1 cellular context compared by ENCODE assay signal in the genomic region with DNA sequence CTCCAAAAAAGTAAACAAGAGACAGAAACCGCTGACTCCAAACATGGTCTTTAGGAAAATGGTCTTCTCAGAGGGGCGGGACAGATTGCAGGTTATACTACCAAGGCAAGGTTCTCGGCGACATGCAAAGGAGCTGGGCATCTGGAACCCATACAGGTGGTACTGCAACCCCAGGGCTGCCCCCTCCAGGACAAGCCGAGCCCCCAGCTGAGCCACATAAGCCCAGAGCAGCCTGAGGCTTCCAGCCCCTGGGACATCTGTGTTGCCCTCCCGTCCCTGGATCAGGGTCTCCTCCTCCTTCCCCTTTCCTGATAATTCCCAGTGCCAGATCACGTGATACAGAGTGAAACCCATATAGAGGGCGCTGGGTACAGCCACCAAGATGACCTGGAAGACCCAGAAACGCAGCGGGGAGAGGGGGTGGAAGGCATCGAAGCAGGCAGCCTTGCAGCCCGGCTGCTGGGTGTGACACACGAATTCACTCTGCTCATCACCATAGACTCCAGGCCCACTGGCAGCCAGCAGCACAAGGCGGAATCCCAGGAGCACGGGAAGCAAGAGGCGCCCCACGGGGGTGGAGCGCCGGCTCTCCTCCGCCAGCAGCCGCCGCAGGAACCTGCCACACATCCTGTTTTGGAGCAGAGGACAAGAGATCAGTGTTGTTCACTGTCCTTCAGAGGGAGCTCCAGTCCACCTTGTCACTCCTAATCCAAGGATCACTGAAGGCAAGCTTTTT.
A peak's percentile ranks its signal among the peaks of the same experiment; 100 is the strongest.
TF ChIP-seq lines count a peak whose summit lies in the region.

TSS of gene GJC3 (minus strand) at position 627 of the 736 bp plus-strand sequence. CDS start at position 627, 0 bp downstream.

TF ChIP-seq in K562, 482 proteins besides CTCF, POLR2A, EP300 and RAD21 (continued from another document and continues in another):
- TF ChIP-seq GTF3C2 (IDR thresholded peaks at IDR 0.05; ENCODE audit: borderline replicate concordance, extremely low read depth, insufficient read length), result no peak
- peak; percentile 67 for TF ChIP-seq ETV1 (tag; conservative IDR thresholded peaks at IDR 0.05; ENCODE audit: low read depth)
- 0 out of 4 replicates have a peak, but pooled peaks of 1 of the 2 experiments have one; percentile 28 for TF ChIP-seq MNT (conservative IDR thresholded peaks at IDR 0.05)
- TF ChIP-seq EZH2 (IDR thresholded peaks at IDR 0.05; ENCODE audit: borderline replicate concordance, low read depth, low read length), result no peak
- no peak for TF ChIP-seq MTA1 (IDR thresholded peaks at IDR 0.05; ENCODE audit: borderline replicate concordance)
- TF ChIP-seq, protein P1, sequence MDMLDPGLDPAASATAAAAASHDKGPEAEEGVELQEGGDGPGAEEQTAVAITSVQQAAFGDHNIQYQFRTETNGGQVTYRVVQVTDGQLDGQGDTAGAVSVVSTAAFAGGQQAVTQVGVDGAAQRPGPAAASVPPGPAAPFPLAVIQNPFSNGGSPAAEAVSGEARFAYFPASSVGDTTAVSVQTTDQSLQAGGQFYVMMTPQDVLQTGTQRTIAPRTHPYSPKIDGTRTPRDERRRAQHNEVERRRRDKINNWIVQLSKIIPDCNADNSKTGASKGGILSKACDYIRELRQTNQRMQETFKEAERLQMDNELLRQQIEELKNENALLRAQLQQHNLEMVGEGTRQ (CRISPR knock-in tag; IDR thresholded peaks at IDR 0.05), result peak; percentile 81
- no peak for TF ChIP-seq NR3C1 (CRISPR knock-in tag; IDR thresholded peaks at IDR 0.05)
- peak; percentile 59 for TF ChIP-seq CREM (IDR thresholded peaks at IDR 0.05; ENCODE audit: low read depth)
- peak; percentile 42; the same call in 1 of the 2 replicates for TF ChIP-seq SMAD4 (CRISPR knock-in tag; conservative IDR thresholded peaks at IDR 0.05)
- TF ChIP-seq, protein P2, sequence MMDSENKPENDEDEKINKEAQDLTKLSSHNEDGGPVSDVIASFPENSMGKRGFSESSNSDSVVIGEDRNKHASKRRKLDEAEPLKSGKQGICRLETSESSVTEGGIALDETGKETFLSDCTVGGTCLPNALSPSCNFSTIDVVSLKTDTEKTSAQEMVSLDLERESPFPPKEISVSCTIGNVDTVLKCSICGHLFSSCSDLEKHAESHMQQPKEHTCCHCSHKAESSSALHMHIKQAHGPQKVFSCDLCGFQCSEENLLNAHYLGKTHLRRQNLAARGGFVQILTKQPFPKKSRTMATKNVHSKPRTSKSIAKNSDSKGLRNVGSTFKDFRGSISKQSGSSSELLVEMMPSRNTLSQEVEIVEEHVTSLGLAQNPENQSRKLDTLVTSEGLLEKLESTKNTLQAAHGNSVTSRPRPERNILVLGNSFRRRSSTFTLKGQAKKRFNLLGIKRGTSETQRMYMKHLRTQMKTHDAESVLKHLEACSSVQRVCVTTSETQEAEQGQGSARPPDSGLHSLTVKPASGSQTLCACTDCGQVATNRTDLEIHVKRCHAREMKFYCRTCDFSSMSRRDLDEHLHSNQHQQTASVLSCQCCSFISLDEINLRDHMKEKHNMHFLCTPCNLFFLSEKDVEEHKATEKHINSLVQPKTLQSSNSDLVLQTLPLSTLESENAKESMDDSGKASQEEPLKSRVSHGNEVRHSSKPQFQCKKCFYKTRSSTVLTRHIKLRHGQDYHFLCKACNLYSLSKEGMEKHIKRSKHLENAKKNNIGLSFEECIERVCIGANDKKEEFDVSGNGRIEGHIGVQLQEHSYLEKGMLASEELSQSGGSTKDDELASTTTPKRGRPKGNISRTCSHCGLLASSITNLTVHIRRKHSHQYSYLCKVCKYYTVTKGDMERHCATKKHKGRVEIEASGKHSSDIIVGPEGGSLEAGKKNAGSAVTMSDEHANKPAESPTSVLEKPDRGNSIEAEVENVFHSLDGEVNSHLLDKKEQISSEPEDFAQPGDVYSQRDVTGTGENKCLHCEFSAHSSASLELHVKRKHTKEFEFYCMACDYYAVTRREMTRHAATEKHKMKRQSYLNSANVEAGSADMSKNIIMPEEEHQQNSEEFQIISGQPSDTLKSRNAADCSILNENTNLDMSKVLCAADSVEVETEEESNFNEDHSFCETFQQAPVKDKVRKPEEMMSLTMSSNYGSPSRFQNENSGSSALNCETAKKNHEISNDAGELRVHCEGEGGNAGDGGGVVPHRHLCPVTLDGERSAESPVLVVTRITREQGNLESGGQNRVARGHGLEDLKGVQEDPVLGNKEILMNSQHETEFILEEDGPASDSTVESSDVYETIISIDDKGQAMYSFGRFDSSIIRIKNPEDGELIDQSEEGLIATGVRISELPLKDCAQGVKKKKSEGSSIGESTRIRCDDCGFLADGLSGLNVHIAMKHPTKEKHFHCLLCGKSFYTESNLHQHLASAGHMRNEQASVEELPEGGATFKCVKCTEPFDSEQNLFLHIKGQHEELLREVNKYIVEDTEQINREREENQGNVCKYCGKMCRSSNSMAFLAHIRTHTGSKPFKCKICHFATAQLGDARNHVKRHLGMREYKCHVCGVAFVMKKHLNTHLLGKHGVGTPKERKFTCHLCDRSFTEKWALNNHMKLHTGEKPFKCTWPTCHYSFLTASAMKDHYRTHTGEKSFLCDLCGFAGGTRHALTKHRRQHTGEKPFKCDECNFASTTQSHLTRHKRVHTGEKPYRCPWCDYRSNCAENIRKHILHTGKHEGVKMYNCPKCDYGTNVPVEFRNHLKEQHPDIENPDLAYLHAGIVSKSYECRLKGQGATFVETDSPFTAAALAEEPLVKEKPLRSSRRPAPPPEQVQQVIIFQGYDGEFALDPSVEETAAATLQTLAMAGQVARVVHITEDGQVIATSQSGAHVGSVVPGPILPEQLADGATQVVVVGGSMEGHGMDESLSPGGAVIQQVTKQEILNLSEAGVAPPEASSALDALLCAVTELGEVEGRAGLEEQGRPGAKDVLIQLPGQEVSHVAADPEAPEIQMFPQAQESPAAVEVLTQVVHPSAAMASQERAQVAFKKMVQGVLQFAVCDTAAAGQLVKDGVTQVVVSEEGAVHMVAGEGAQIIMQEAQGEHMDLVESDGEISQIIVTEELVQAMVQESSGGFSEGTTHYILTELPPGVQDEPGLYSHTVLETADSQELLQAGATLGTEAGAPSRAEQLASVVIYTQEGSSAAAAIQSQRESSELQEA (IDR thresholded peaks at IDR 0.05; ENCODE audit: low read depth), result no peak
- TF ChIP-seq, protein P3, sequence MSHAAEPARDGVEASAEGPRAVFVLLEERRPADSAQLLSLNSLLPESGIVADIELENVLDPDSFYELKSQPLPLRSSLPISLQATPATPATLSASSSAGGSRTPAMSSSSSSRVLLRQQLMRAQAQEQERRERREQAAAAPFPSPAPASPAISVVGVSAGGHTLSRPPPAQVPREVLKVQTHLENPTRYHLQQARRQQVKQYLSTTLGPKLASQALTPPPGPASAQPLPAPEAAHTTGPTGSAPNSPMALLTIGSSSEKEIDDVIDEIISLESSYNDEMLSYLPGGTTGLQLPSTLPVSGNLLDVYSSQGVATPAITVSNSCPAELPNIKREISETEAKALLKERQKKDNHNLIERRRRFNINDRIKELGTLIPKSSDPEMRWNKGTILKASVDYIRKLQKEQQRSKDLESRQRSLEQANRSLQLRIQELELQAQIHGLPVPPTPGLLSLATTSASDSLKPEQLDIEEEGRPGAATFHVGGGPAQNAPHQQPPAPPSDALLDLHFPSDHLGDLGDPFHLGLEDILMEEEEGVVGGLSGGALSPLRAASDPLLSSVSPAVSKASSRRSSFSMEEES (CRISPR knock-in tag; IDR thresholded peaks at IDR 0.05), result peak; percentile 97
- TF ChIP-seq SRSF3 (IDR thresholded peaks at IDR 0.05; ENCODE audit: insufficient read depth, low read length), result no peak
- peak; percentile 5 for TF ChIP-seq ZFP36 (IDR thresholded peaks at IDR 0.05; ENCODE audit: low read depth, low read length, partially characterized antibody)
- TF ChIP-seq MAZ (CRISPR knock-in tag; conservative IDR thresholded peaks at IDR 0.05 in 1 of 2, IDR thresholded peaks at IDR 0.05 in 1 of 2), result peak; percentile 31 to 73; a peak in 3 of 4 replicates
- peak; percentile 59 for TF ChIP-seq PKNOX1 (IDR thresholded peaks at IDR 0.05)
- TF ChIP-seq, protein P4, sequence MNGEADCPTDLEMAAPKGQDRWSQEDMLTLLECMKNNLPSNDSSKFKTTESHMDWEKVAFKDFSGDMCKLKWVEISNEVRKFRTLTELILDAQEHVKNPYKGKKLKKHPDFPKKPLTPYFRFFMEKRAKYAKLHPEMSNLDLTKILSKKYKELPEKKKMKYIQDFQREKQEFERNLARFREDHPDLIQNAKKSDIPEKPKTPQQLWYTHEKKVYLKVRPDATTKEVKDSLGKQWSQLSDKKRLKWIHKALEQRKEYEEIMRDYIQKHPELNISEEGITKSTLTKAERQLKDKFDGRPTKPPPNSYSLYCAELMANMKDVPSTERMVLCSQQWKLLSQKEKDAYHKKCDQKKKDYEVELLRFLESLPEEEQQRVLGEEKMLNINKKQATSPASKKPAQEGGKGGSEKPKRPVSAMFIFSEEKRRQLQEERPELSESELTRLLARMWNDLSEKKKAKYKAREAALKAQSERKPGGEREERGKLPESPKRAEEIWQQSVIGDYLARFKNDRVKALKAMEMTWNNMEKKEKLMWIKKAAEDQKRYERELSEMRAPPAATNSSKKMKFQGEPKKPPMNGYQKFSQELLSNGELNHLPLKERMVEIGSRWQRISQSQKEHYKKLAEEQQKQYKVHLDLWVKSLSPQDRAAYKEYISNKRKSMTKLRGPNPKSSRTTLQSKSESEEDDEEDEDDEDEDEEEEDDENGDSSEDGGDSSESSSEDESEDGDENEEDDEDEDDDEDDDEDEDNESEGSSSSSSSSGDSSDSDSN (IDR thresholded peaks at IDR 0.05; ENCODE audit: borderline replicate concordance in 1 of 2, low read depth in 2 of 2, low read length in 2 of 2), result peak; percentile 55 to 88; a peak in 3 of 4 replicates
- TF ChIP-seq PRPF4 (IDR thresholded peaks at IDR 0.05; ENCODE audit: insufficient read depth, low read depth, low read length, poor library complexity, severe bottlenecking), result no peak
- TF ChIP-seq ZNF583 (CRISPR knock-in tag; IDR thresholded peaks at IDR 0.05), result no peak
- TF ChIP-seq HCFC1 (IDR thresholded peaks at IDR 0.05; ENCODE audit: low read depth, low read length), result peak; percentile 27; the same call in 1 of the 2 replicates
- no peak for TF ChIP-seq HLTF (IDR thresholded peaks at IDR 0.05)
- no peak for TF ChIP-seq ZFPM2 (CRISPR knock-in tag; IDR thresholded peaks at IDR 0.05)
- TF ChIP-seq U2AF2 (optimal IDR thresholded peaks at IDR 0.05; ENCODE audit: low read depth, low read length), result no peak
- TF ChIP-seq RBFOX2 (IDR thresholded peaks at IDR 0.05; ENCODE audit: low read depth, low read length), result peak; percentile 32; the same call in 1 of the 2 replicates
- no peak for TF ChIP-seq TARDBP (IDR thresholded peaks at IDR 0.05)
- no peak for TF ChIP-seq ZSCAN32 (CRISPR knock-in tag; IDR thresholded peaks at IDR 0.05)
- TF ChIP-seq RCOR1 (IDR thresholded peaks at IDR 0.05; ENCODE audit: borderline replicate concordance in 1 of 2, low read depth in 2 of 2, low read length in 2 of 2), result peak in 1 of 2 experiments; percentile 54; a peak in 2 of 4 replicates
- TF ChIP-seq MLX (CRISPR knock-in tag; conservative IDR thresholded peaks at IDR 0.05), result no peak
- peak in 1 of 2 experiments; percentile 51; a peak in 1 of 4 replicates for TF ChIP-seq SRF (CRISPR knock-in tag; IDR thresholded peaks at IDR 0.05)
- TF ChIP-seq ZNF511 (CRISPR knock-in tag; IDR thresholded peaks at IDR 0.05), result no peak
- no peak for TF ChIP-seq RBBP5 (IDR thresholded peaks at IDR 0.05; ENCODE audit: borderline replicate concordance, insufficient read depth, low read length, poor library complexity, severe bottlenecking)
- no peak for TF ChIP-seq RUNX1 (IDR thresholded peaks at IDR 0.05; ENCODE audit: low read depth)
